Comparison of ENCODE assay signal across 23 cellular contexts in the genomic region with DNA sequence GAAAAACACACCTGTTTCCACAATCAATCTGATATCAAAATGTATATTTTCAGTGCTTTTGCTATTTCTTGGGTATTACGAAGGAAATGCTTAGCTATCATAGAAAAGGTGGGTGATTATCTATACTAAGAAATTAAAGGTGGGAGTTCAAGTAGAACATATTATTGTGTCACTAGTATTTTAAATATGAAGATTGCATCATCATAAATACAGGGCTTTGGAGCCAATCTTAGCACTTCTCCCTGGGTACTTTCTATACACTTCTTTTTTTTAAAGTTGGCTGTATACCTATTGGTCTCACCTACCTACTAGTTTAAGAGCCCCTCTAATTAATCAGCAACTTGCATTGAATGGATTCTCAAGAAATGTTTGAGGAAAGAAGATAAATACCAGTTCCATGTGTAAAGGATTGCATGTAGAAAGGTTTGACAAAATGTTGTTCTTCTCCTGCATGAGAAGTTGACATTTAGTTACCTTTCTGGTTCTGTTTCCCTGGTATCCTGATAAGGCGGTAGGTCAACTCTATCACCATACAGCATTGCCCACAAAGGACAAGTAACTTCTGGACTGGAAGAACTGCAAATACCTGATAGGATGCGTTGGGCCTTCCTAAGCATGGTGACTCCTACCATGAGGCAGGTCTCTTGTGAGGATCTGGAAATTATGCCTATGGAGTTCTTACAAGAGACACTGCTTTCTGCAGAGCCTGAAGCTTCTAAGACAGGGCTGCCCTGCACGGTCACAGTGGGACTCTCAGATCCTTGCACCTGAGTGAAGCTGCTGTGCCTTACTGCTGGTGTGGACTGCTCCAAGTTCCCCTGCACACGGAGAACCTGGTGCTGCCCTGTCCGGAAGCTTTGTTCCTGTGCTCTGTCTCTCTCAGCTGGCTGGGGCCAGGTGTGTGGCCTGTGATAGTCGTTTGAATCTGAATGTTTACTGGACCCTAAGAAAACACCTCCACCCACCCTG.
"Had no signal": no experiment of that assay in that cellular context is flagged by ENCODE, and none has a peak within 500 bp of the region (broad histone marks: within the 10 kb centered on the region; RNA-seq: fewer than 3 reads in every experiment).

No MANE protein-coding gene starts in this region.

- H3K36me3 ChIP-seq: breast epithelium, esophagus squamous epithelium, heart right ventricle, spleen, suprapubic skin, tibial artery, upper lobe of right lung had no signal

- H3K4me1 ChIP-seq: breast epithelium, esophagus squamous epithelium, heart right ventricle, parathyroid adenoma, psoas muscle, spleen, suprapubic skin, tibial artery, upper lobe of right lung had no signal

- H3K9me3 ChIP-seq: breast epithelium, esophagus squamous epithelium, heart right ventricle, psoas muscle, spleen, suprapubic skin, tibial artery, upper lobe of right lung had no signal

- H3K27me3 ChIP-seq: breast epithelium, esophagus squamous epithelium, suprapubic skin had no signal

- H3K27ac ChIP-seq: breast epithelium, esophagus squamous epithelium, heart right ventricle, parathyroid adenoma, psoas muscle, spleen, suprapubic skin, tibial artery, upper lobe of right lung had no signal

- H3K9ac ChIP-seq: parathyroid adenoma had no signal

- H2AFZ ChIP-seq: parathyroid adenoma had no signal

- H3K4me3 ChIP-seq: breast epithelium, esophagus squamous epithelium, heart right ventricle, psoas muscle, spleen, suprapubic skin, tibial artery, upper lobe of right lung had no signal

- DNase-seq: activated CD4-positive, alpha-beta T cell treated with anti-CD3 and anti-CD28 coated beads for 36 hours; activated CD4-positive, CD25-positive, alpha-beta regulatory T cell; activated CD8-positive, alpha-beta memory T cell treated with anti-CD3 and anti-CD28 coated beads, Interleukin-2, amount 10 ng/mL, durations not matched to agents 7 days and 5 days; activated CD8-positive, alpha-beta T cell treated with anti-CD3 and anti-CD28 coated beads, Interleukin-2, amount 10 ng/mL, durations not matched to agents 7 days and 5 days; activated T-cell treated with anti-CD3 and anti-CD28 coated beads, Interleukin-2, amount 50 U/mL, for 48 hours; dermis blood vessel endothelial cell; effector CD4-positive, alpha-beta T cell; esophagus squamous epithelium; foreskin melanocyte; heart right ventricle; midbrain; naive thymus-derived CD8-positive, alpha-beta T cell; occipital lobe; psoas muscle; spleen; stimulated activated naive CD4-positive, alpha-beta T cell; T1000; tibial artery; upper lobe of right lung had no signal

- ATAC-seq: activated CD4-positive, alpha-beta T cell treated with anti-CD3 and anti-CD28 coated beads for 36 hours; activated CD8-positive, alpha-beta memory T cell treated with anti-CD3 and anti-CD28 coated beads, Interleukin-2, amount 10 ng/mL, durations not matched to agents 7 days and 5 days; activated CD8-positive, alpha-beta T cell treated with anti-CD3 and anti-CD28 coated beads, Interleukin-2, amount 10 ng/mL, durations not matched to agents 7 days and 5 days; activated naive CD4-positive, alpha-beta T cell treated with anti-CD3 and anti-CD28 coated beads, Interleukin-2, amount 50 U/mL, for 72 hours; heart right ventricle; naive thymus-derived CD8-positive, alpha-beta T cell; psoas muscle; upper lobe of right lung had no signal
